ENCODE assay signal across 19 cellular contexts in the genomic region with DNA sequence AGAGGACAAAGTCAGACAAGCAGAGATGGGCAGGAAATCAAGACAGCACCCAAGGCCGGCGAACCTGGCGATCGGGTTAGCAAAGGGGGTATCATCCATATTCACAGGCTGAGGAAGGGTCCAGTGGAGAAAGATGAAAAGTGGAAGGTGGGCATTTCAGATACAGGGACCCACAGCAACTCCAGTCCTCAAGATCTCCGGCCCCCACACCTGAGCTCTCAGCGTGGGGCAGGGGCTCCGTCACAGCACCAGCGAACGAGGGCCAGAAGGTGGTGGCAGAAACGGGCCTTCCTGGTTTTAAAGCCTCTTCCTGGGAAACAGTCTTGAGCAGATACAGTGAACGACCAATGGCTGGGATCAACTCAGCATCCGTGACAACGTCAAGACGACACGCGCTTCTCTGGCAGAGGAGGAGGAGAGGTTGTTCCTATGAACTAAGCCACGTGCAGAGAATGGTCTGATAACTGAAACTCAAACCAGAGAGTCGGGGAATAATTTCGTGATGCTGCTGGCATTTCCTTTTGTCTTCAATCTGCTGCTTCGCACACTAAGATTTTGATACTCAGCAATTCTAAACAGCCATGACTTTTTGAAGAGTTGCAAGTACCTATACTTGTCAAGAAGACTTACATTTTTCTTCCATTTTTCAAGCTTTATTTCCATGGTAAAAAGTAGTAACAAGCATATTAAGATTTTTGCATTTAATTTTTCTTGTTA.
"Had no signal": no experiment of that assay in that cellular context is flagged by ENCODE, and none has a peak within 500 bp of the region (broad histone marks: within the 10 kb centered on the region; RNA-seq: fewer than 3 reads in every experiment).

No MANE protein-coding gene starts in this region.

- H3K27ac Mint-ChIP-seq: progenitor cell of endocrine pancreas had no signal

- H3K36me3 Mint-ChIP-seq: naive B cell had no signal

- H3K27me3 Mint-ChIP-seq: central memory CD8-positive, alpha-beta T cell; progenitor cell of endocrine pancreas had no signal

- H3K9me3 ChIP-seq: ovary, upper lobe of left lung had no signal

- H3K4me1 ChIP-seq: upper lobe of left lung had no signal

- ATAC-seq: esophagus mucosa, left colon, left ventricle myocardium superior, right cardiac atrium had no signal

- H3K4me3 ChIP-seq: dorsolateral prefrontal cortex, lung, ovary, upper lobe of left lung had no signal

- H3K4me1 Mint-ChIP-seq: immature natural killer cell had no signal

- H3K27ac ChIP-seq: ovary, upper lobe of left lung had no signal

- H3K36me3 ChIP-seq: ovary had no signal

- H3K27me3 ChIP-seq: dorsolateral prefrontal cortex, ovary, upper lobe of left lung had no signal

- DNase-seq: cortex of kidney; dorsolateral prefrontal cortex; effector CD8-positive, alpha-beta T cell; immature natural killer cell; kidney; left colon; left ventricle myocardium superior; mesenchymal stem cell; naive B cell; ovary; right cardiac atrium; small intestine; stimulated activated CD4-positive, alpha-beta T cell treated with anti-CD3 and anti-CD28 coated beads, Interleukin-2, amount 100 ng/mL, for 48 hours; stimulated activated naive CD4-positive, alpha-beta T cell treated with Interleukin-2 at 50 U/mL for 16 hours; upper lobe of left lung had no signal

- H3K4me3 Mint-ChIP-seq: central memory CD8-positive, alpha-beta T cell; immature natural killer cell; naive B cell had no signal

- H3K9me3 Mint-ChIP-seq: central memory CD8-positive, alpha-beta T cell; immature natural killer cell; naive B cell had no signal
